Comparison of ENCODE assay signal across 20 cellular contexts in genomic region chr9:82057805-82058204, GRCh38.
"Had no signal": no experiment of that assay in that cellular context is flagged by ENCODE, and none has a peak within 500 bp of the region (broad histone marks: within the 10 kb centered on the region; RNA-seq: fewer than 3 reads in every experiment).

No MANE protein-coding gene starts in this region.

- DNase-seq: activated CD4-positive, alpha-beta memory T cell treated with anti-CD3 and anti-CD28 coated beads, Interleukin-2, amount 10 ng/mL, durations not matched to agents 7 days and 5 days; activated CD4-positive, alpha-beta T cell treated with anti-CD3 and anti-CD28 coated beads, Interleukin-2, amount 10 ng/mL, durations not matched to agents 24 days and 14 days; activated T-cell treated with anti-CD3 and anti-CD28 coated beads for 4 hours; central memory CD4-positive, alpha-beta T cell; effector memory CD4-positive, alpha-beta T cell; foreskin melanocyte; glutamatergic neuron; hippocampal formation; kidney glomerular epithelial cell; left ventricle myocardium inferior; naive thymus-derived CD8-positive, alpha-beta T cell; ovary; stimulated activated CD4-positive, alpha-beta T cell treated with anti-CD3 and anti-CD28 coated beads, Interleukin-12 subunit alpha, Interleukin-12 subunit beta, amount 100 ng/mL, for 4 hours; stimulated activated naive CD8-positive, alpha-beta T cell treated with anti-CD3 and anti-CD28 coated beads, Interleukin-15, amount 100 ng/mL, for 72 hours; transverse colon had no signal

- H3K4me3 ChIP-seq: ascending aorta, left ventricle myocardium inferior, ovary, prostate gland, right atrium auricular region, transverse colon had no signal

- H3K27me3 Mint-ChIP-seq: activated CD4-positive, alpha-beta memory T cell treated with anti-CD3 and anti-CD28 coated beads, Interleukin-2, amount 10 ng/mL, durations not matched to agents 7 days and 5 days; activated CD4-positive, alpha-beta T cell treated with anti-CD3 and anti-CD28 coated beads, Interleukin-2, amount 10 ng/mL, durations not matched to agents 24 days and 14 days; stimulated activated naive CD8-positive, alpha-beta T cell treated with anti-CD3 and anti-CD28 coated beads, Interleukin-15, amount 100 ng/mL, for 72 hours had no signal

- H3K4me3 Mint-ChIP-seq: activated CD4-positive, alpha-beta memory T cell treated with anti-CD3 and anti-CD28 coated beads, Interleukin-2, amount 10 ng/mL, durations not matched to agents 7 days and 5 days; activated CD4-positive, alpha-beta T cell treated with anti-CD3 and anti-CD28 coated beads, Interleukin-2, amount 10 ng/mL, durations not matched to agents 24 days and 14 days; naive thymus-derived CD8-positive, alpha-beta T cell; stimulated activated naive CD8-positive, alpha-beta T cell treated with anti-CD3 and anti-CD28 coated beads, Interleukin-15, amount 100 ng/mL, for 72 hours had no signal

- H3K36me3 ChIP-seq: ascending aorta, left ventricle myocardium inferior, ovary, prostate gland, right atrium auricular region, transverse colon had no signal

- H3K27ac Mint-ChIP-seq: activated CD4-positive, alpha-beta memory T cell treated with anti-CD3 and anti-CD28 coated beads, Interleukin-2, amount 10 ng/mL, durations not matched to agents 7 days and 5 days; activated CD4-positive, alpha-beta T cell treated with anti-CD3 and anti-CD28 coated beads, Interleukin-2, amount 10 ng/mL, durations not matched to agents 24 days and 14 days; activated naive CD4-positive, alpha-beta T cell treated with anti-CD3 and anti-CD28 coated beads, Interleukin-2, amount 50 U/mL, for 72 hours; naive thymus-derived CD8-positive, alpha-beta T cell; stimulated activated naive CD8-positive, alpha-beta T cell treated with anti-CD3 and anti-CD28 coated beads, Interleukin-15, amount 100 ng/mL, for 72 hours had no signal

- ATAC-seq: activated CD4-positive, CD25-positive, alpha-beta regulatory T cell treated with anti-CD3 and anti-CD28 coated beads, Interleukin-2, amount 50 U/mL, for 24 hours; activated naive CD4-positive, alpha-beta T cell treated with anti-CD3 and anti-CD28 coated beads, Interleukin-2, amount 50 U/mL, for 72 hours; naive thymus-derived CD8-positive, alpha-beta T cell; stimulated activated naive CD8-positive, alpha-beta T cell treated with anti-CD3 and anti-CD28 coated beads, Interleukin-15, amount 100 ng/mL, for 72 hours had no signal

- H3K27ac ChIP-seq: ascending aorta, left ventricle myocardium inferior, ovary, prostate gland, right atrium auricular region, transverse colon had no signal

- H3K9me3 Mint-ChIP-seq: activated CD4-positive, alpha-beta T cell treated with anti-CD3 and anti-CD28 coated beads, Interleukin-2, amount 10 ng/mL, durations not matched to agents 24 days and 14 days; stimulated activated naive CD8-positive, alpha-beta T cell treated with anti-CD3 and anti-CD28 coated beads, Interleukin-15, amount 100 ng/mL, for 72 hours had no signal

- H3K4me1 ChIP-seq: ascending aorta, left ventricle myocardium inferior, prostate gland, right atrium auricular region, transverse colon had no signal

- H3K27me3 ChIP-seq: ascending aorta, ovary, right atrium auricular region, transverse colon had no signal

- H3K36me3 Mint-ChIP-seq: naive thymus-derived CD8-positive, alpha-beta T cell had no signal

- H3K9me3 ChIP-seq: ascending aorta, left ventricle myocardium inferior, ovary, prostate gland, right atrium auricular region, transverse colon had no signal

- H3K4me1 Mint-ChIP-seq: activated CD4-positive, alpha-beta memory T cell treated with anti-CD3 and anti-CD28 coated beads, Interleukin-2, amount 10 ng/mL, durations not matched to agents 7 days and 5 days; activated CD4-positive, alpha-beta T cell treated with anti-CD3 and anti-CD28 coated beads, Interleukin-2, amount 10 ng/mL, durations not matched to agents 24 days and 14 days; stimulated activated naive CD8-positive, alpha-beta T cell treated with anti-CD3 and anti-CD28 coated beads, Interleukin-15, amount 100 ng/mL, for 72 hours had no signal
